In the genomic region with DNA sequence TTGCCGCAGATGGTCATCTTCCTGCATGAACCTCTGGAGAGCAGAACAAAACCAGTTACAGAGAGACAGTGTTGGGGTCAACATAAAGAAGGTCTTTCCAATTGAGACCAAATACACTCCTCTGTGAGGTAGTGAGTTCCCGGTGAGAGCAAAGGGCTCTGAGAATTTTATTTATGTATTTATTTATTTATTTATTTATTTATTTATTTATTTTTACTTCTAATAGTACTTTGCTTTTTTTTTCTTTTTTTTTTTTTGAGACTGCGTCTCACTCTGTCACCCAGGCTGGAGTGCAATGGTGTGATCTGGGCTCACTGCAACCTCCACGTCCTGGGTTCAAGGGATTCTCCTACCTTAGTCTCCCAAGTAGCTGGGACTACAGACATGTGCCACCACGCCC, we compare ENCODE assay signal across 29 cellular contexts.
"Had no signal": no experiment of that assay in that cellular context is flagged by ENCODE, and none has a peak within 500 bp of the region (broad histone marks: within the 10 kb centered on the region; RNA-seq: fewer than 3 reads in every experiment).

No MANE protein-coding gene starts in this region.

- H3K4me3 ChIP-seq: MG63, SK-N-MC had no signal

- H3K36me3 Mint-ChIP-seq: activated naive CD8-positive, alpha-beta T cell; brain had no signal

- FAIRE-seq: astrocyte, TTC549 had no signal

- H3K4me3 Mint-ChIP-seq: activated CD4-positive, alpha-beta memory T cell treated with anti-CD3 and anti-CD28 coated beads, Interleukin-2, amount 10 ng/mL, durations not matched to agents 7 days and 5 days; activated CD4-positive, alpha-beta T cell treated with anti-CD3 and anti-CD28 coated beads for 36 hours; activated naive CD8-positive, alpha-beta T cell; brain; central memory CD8-positive, alpha-beta T cell had no signal

- H3K9me3 Mint-ChIP-seq: activated CD4-positive, alpha-beta memory T cell treated with anti-CD3 and anti-CD28 coated beads, Interleukin-2, amount 10 ng/mL, durations not matched to agents 7 days and 5 days; activated naive CD4-positive, alpha-beta T cell treated with anti-CD3 and anti-CD28 coated beads for 36 hours; activated T-cell treated with anti-CD3 and anti-CD28 coated beads, Interleukin-2, amount 50 U/mL, for 24 hours; central memory CD8-positive, alpha-beta T cell; T-helper 1 cell treated with Interleukin-12 subunit alpha and Interleukin-12 subunit beta and Interleukin-4 antibody, amounts not matched to agents 30 μg/mL and 1 μg/mL, for 36 hours had no signal

- H3K27ac ChIP-seq: SK-N-MC had no signal

- H3K9me3 ChIP-seq: MG63 had no signal

- H3K27me3 ChIP-seq: MG63 had no signal

- DNase-seq: activated CD4-positive, alpha-beta memory T cell treated with anti-CD3 and anti-CD28 coated beads, Interleukin-2, amount 10 ng/mL, durations not matched to agents 7 days and 5 days; activated CD4-positive, alpha-beta T cell treated with anti-CD3 and anti-CD28 coated beads for 36 hours; activated CD4-positive, alpha-beta T cell treated with anti-CD3 and anti-CD28 coated beads, Interleukin-2, amount 50 U/mL, for 1 hour; activated effector memory CD4-positive, alpha-beta T cell treated with anti-CD3 and anti-CD28 coated beads, Interleukin-2, amount 50 U/mL, for 16 hours; activated T-cell treated with anti-CD3 and anti-CD28 coated beads, Interleukin-2, amount 50 U/mL, for 24 hours; amygdala; cortex of kidney; MG63; NCI-H1105; NCI-H1436; NCI-H1694 treated with DMSO at 0.1 percent for 48 hours; NCI-H2029 treated with DMSO at 0.1 percent for 48 hours; NCI-H345; NCI-H510A treated with DMSO at 0.1 percent for 48 hours; NCI-H69; NK-92 treated with Interleukin-12 subunit alpha and Interleukin-12 subunit beta, amount 100 ng/mL, for 24 hours; OCI-M1; RPMI8226; T-helper 9 cell had no signal

- H3K27me3 Mint-ChIP-seq: activated naive CD8-positive, alpha-beta T cell; brain; central memory CD8-positive, alpha-beta T cell had no signal

- H3K36me3 ChIP-seq: MG63 had no signal

- ATAC-seq: Panc1, Right ventricle myocardium inferior had no signal
